15 cellular contexts compared by ENCODE assay signal in genomic region chr9:94729199-94729598, GRCh38.
"Had no signal": no experiment of that assay in that cellular context is flagged by ENCODE, and none has a peak within 500 bp of the region (broad histone marks: within the 10 kb centered on the region; RNA-seq: fewer than 3 reads in every experiment).

No MANE protein-coding gene starts in this region.

- H3K27ac Mint-ChIP-seq: activated naive CD4-positive, alpha-beta T cell treated with anti-CD3 and anti-CD28 coated beads, Interleukin-2, amount 10 ng/mL, durations not matched to agents 7 days and 5 days; activated T-helper 2 cell treated with anti-CD3 and anti-CD28 coated beads, Interferon-gamma antibody, Interleukin-2, Interleukin-4, amounts not matched to agents 10 μg/mL and 5 μg/mL and 100 μg/mL, durations not matched to agents 14 hours and 24 hours and 36 hours; stimulated activated naive B cell treated with anti-CD40 and anti-IgM and Interleukin-4, amounts not matched to agents 10 μg/mL and 1 μg/mL and 100 μg/mL, for 72 hours had no signal

- H3K4me2 ChIP-seq: hepatocyte had no signal

- H3K36me3 ChIP-seq: left ventricle myocardium inferior, thyroid gland had no signal

- H3K4me3 ChIP-seq: hepatocyte, left ventricle myocardium inferior, thyroid gland had no signal

- H3K27ac ChIP-seq: hepatocyte, left ventricle myocardium inferior, thyroid gland had no signal

- H3K27me3 ChIP-seq: hepatocyte, thyroid gland had no signal

- DNase-seq: activated CD4-positive, CD25-positive, alpha-beta regulatory T cell; activated naive CD4-positive, alpha-beta T cell treated with anti-CD3 and anti-CD28 coated beads, Interleukin-2, amount 10 ng/mL, durations not matched to agents 7 days and 5 days; dermis blood vessel endothelial cell; left ventricle myocardium inferior; mesenchymal stem cell; naive thymus-derived CD8-positive, alpha-beta T cell; stimulated activated CD4-positive, alpha-beta T cell treated with anti-CD3 and anti-CD28 coated beads, Interleukin-2, amount 100 ng/mL, for 48 hours; stimulated activated naive B cell treated with anti-CD40 and anti-IgM and Interleukin-4, amounts not matched to agents 10 μg/mL and 1 μg/mL and 100 μg/mL, for 72 hours; thyroid gland had no signal

- H3K27me3 Mint-ChIP-seq: naive thymus-derived CD8-positive, alpha-beta T cell; stimulated activated naive B cell treated with anti-CD40 and anti-IgM and Interleukin-4, amounts not matched to agents 10 μg/mL and 1 μg/mL and 100 μg/mL, for 72 hours had no signal

- H2AFZ ChIP-seq: hepatocyte had no signal

- H3K4me3 Mint-ChIP-seq: activated naive CD4-positive, alpha-beta T cell treated with anti-CD3 and anti-CD28 coated beads, Interleukin-2, amount 10 ng/mL, durations not matched to agents 7 days and 5 days; stimulated activated naive B cell treated with anti-CD40 and anti-IgM and Interleukin-4, amounts not matched to agents 10 μg/mL and 1 μg/mL and 100 μg/mL, for 72 hours had no signal

- ATAC-seq: naive thymus-derived CD8-positive, alpha-beta T cell; stimulated activated naive B cell treated with anti-CD40 and anti-IgM and Interleukin-4, amounts not matched to agents 10 μg/mL and 1 μg/mL and 100 μg/mL, for 72 hours had no signal

- H3K9me3 Mint-ChIP-seq: activated naive CD4-positive, alpha-beta T cell treated with anti-CD3 and anti-CD28 coated beads, Interleukin-2, amount 10 ng/mL, durations not matched to agents 7 days and 5 days; activated T-helper 2 cell treated with anti-CD3 and anti-CD28 coated beads, Interferon-gamma antibody, Interleukin-2, Interleukin-4, amounts not matched to agents 10 μg/mL and 5 μg/mL and 100 μg/mL, durations not matched to agents 14 hours and 24 hours and 36 hours; naive thymus-derived CD8-positive, alpha-beta T cell; stimulated activated naive B cell treated with anti-CD40 and anti-IgM and Interleukin-4, amounts not matched to agents 10 μg/mL and 1 μg/mL and 100 μg/mL, for 72 hours had no signal

- FAIRE-seq: astrocyte, bronchial epithelial cell, keratinocyte, urothelium cell line had no signal

- H3K9me3 ChIP-seq: left ventricle myocardium inferior, thyroid gland had no signal

- H3K36me3 Mint-ChIP-seq: activated naive CD4-positive, alpha-beta T cell treated with anti-CD3 and anti-CD28 coated beads, Interleukin-2, amount 10 ng/mL, durations not matched to agents 7 days and 5 days; stimulated activated naive B cell treated with anti-CD40 and anti-IgM and Interleukin-4, amounts not matched to agents 10 μg/mL and 1 μg/mL and 100 μg/mL, for 72 hours had no signal
